ENCODE assay signal across 1 cellular context in the genomic region with DNA sequence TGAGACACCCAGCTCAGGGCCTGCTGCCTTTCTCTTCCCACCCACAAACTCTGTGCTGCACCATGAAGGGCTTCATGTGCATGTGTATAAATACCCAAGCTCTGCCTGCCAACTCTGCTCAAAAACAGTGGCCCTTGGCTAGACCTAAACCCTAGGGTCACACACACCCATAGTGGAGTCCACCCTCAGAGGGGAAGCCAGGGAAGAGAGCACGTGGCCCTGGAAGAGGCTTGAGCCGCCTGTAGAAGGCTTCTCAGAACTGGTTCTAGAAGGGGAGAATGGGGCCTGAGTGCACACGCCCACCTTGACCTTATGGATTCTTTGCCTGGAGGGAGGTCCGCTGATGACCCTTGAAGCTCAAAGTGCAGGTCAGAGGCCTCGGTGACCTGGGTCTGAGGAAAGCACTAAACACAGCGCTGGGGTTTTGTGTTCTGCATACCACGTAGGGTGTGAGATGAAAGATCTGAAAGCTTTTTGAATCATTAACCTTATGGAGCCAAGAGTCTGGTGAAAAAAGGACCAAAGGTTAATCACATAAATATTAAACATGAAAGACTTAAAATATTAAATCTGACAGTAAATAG.
TF ChIP-seq lines count a peak whose summit lies in the region.

No MANE protein-coding gene starts in this region.

TF ChIP-seq in liver, 16 proteins besides CTCF, POLR2A, EP300 and RAD21:
- TF ChIP-seq EGR1 (IDR thresholded peaks at IDR 0.05; ENCODE audit: low read depth in 2 of 2) (no peak), HNF4A (conservative IDR thresholded peaks at IDR 0.05) (peak; percentile 29 to 62), SP1 (IDR thresholded peaks at IDR 0.05) (no peak), REST (IDR thresholded peaks at IDR 0.05) (no peak), YY1 (IDR thresholded peaks at IDR 0.05) (no peak), RXRA (IDR thresholded peaks at IDR 0.05) (peak; percentile 23 to 34)
- TF ChIP-seq, protein P1, sequence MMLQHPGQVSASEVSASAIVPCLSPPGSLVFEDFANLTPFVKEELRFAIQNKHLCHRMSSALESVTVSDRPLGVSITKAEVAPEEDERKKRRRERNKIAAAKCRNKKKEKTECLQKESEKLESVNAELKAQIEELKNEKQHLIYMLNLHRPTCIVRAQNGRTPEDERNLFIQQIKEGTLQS (IDR thresholded peaks at IDR 0.05), result no peak
- TF ChIP-seq, protein P2, sequence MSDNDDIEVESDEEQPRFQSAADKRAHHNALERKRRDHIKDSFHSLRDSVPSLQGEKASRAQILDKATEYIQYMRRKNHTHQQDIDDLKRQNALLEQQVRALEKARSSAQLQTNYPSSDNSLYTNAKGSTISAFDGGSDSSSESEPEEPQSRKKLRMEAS (IDR thresholded peaks at IDR 0.05), result no peak
